In the genomic region with DNA sequence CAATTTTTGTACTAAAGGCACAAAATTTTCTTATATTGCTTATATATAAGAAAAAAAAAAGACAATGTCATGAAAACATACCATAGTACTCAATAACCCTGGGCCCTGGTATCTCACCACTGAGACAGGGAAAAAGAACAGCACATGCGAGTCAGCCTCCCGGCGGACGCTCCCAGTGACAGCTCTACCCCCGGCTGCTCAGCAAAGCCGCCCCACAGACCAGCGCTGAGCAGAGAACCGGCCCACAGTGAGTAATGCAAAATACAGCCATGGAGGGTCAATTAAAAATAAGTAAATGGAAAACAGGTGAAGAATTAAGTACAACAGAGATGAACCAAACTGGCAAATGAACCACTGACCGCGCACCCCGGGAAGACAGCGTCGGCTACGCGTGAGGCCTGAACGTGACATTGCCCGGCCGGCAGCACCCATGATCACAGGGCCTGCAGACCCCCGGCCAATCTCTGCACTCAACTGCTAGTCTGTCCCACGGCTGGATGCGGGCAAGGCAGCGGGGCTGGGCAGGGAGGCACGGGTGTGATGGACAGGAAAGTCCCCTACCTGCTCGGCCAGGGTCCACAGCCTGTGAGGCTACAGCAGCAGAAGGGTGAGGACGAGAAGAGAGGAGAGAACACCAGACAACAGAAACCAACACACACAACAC, we compare ENCODE assay signal across 1 cellular context.
TF ChIP-seq lines count a peak whose summit lies in the region.

No MANE protein-coding gene starts in this region.

TF ChIP-seq in SK-N-SH, 30 proteins besides CTCF, POLR2A, EP300 and RAD21 (continued from another document):
- no peak for TF ChIP-seq SIN3A (IDR thresholded peaks at IDR 0.05; ENCODE audit: borderline replicate concordance, low read depth, low read length)
- TF ChIP-seq POLR2AphosphoS5 (IDR thresholded peaks at IDR 0.05; ENCODE audit: low read depth, low read length), result no peak
- TF ChIP-seq NRF1 (IDR thresholded peaks at IDR 0.05; ENCODE audit: low read depth, low read length), result no peak
